ENCODE assay signal across 24 cellular contexts in the genomic region with DNA sequence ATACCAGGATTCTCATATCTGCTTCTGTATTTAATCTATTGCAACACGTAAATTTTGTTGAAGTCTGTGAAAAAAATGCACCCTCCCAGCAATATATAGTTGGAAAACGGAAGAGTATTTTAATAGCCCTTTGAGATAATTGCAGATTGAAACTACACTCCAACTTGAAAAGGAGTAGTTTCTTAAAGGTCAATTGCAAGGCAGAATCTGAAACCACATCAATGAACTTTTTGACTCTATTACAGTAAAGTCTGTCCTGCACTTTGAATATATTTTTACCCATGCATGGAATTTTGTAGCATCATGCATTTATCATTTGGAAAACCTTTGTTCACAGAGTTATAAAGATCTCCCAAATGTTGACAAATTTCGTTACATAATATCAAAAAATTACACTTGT.
DNase-seq lines count a peak whose midpoint lies in the region; FAIRE-seq and TF ChIP-seq lines count a peak whose summit lies in the region.
"Had no signal": no experiment of that assay in that cellular context is flagged by ENCODE, and none has a peak within 500 bp of the region (broad histone marks: within the 10 kb centered on the region; RNA-seq: fewer than 3 reads in every experiment).

No MANE protein-coding gene starts in this region.

- H2BK12ac ChIP-seq in trophoblast cell (ENCODE audit: low read length) = no peak overlapping the region

- H3K18ac ChIP-seq in trophoblast cell (ENCODE audit: low read length) = no peak overlapping the region

- peaks cover 3% of the 10 kb centered on the region for H3K27me3 Mint-ChIP-seq in astrocyte (ENCODE audit: low read depth, unreplicated experiment)
- H3K27me3 Mint-ChIP-seq: CD4-positive, alpha-beta T cell had no signal

- no peaks in the 10 kb centered on the region for H3K36me3 ChIP-seq in astrocyte (ENCODE audit: insufficient read depth, low read length)
- no peaks in the 10 kb centered on the region for H3K36me3 ChIP-seq in small intestine (ENCODE audit: control insufficient read depth in 2 of 2, insufficient read depth in 2 of 2, low read length in 2 of 2)
- H3K36me3 ChIP-seq in trophoblast cell (ENCODE audit: control insufficient read depth in 1 of 2, insufficient read depth in 2 of 2, low read length in 2 of 2) = no peaks in the 10 kb centered on the region
- H3K36me3 ChIP-seq: BE2C; BLaER1 treated with 17β-estradiol and CSF1 and Interleukin-3, amounts not matched to agents 10 nM and 100 nM had no signal

- no peak for TF ChIP-seq CTCF in astrocyte (IDR thresholded peaks at IDR 0.05; ENCODE audit: insufficient read depth, low read depth, low read length)

- H3K27me3 ChIP-seq in astrocyte (ENCODE audit: insufficient read depth, low read length) (no peaks in the 10 kb centered on the region), small intestine (ENCODE audit: control insufficient read depth in 2 of 2, insufficient read depth in 2 of 2, low read length in 2 of 2) (no peaks in the 10 kb centered on the region), trophoblast cell (ENCODE audit: insufficient read depth, low read length) (no peaks in the 10 kb centered on the region)
- H3K27me3 ChIP-seq: BE2C; BLaER1 treated with 17β-estradiol and CSF1 and Interleukin-3, amounts not matched to agents 10 nM and 100 nM had no signal

- no peak overlapping the region for H3K4me3 Mint-ChIP-seq in astrocyte (ENCODE audit: unreplicated experiment)
- H3K4me3 Mint-ChIP-seq: CD14-positive monocyte; CD4-positive, alpha-beta T cell had no signal

- no peaks in the 10 kb centered on the region for H4K20me1 ChIP-seq in astrocyte (ENCODE audit: insufficient read depth, low read length)
- H4K20me1 ChIP-seq: BLaER1 treated with 17β-estradiol and CSF1 and Interleukin-3, amounts not matched to agents 10 nM and 100 nM had no signal

- H3K4me3 ChIP-seq in astrocyte (ENCODE audit: insufficient read depth, low read depth, low read length) (no peak overlapping the region), small intestine (ENCODE audit: low read depth in 1 of 2, low read length in 2 of 2) (no peak overlapping the region), trophoblast cell (ENCODE audit: low read depth, low read length) (no peak overlapping the region)
- H3K4me3 ChIP-seq: A549; BLaER1 treated with 17β-estradiol and CSF1 and Interleukin-3, amounts not matched to agents 10 nM and 100 nM; GM23248 had no signal

- no peaks in the 10 kb centered on the region for H3K4me1 ChIP-seq in astrocyte (ENCODE audit: insufficient read depth, low read length)
- no peaks in the 10 kb centered on the region for H3K4me1 ChIP-seq in small intestine (ENCODE audit: control insufficient read depth in 2 of 2, insufficient read depth in 1 of 2, low read depth in 1 of 2, low read length in 1 of 2)
- no peaks in the 10 kb centered on the region for H3K4me1 ChIP-seq in trophoblast cell (ENCODE audit: control insufficient read depth in 1 of 2, insufficient read depth in 2 of 2, low read length in 2 of 2)
- H3K4me1 ChIP-seq: A549; BLaER1 treated with 17β-estradiol and CSF1 and Interleukin-3, amounts not matched to agents 10 nM and 100 nM had no signal

- no peaks in the 10 kb centered on the region for H3K79me1 ChIP-seq in trophoblast cell (ENCODE audit: low read length)

- no peak overlapping the region for H4K8ac ChIP-seq in trophoblast cell (ENCODE audit: low read depth, low read length)

- FAIRE-seq in astrocyte (lab: Jason Lieb, UNC) (peak; percentile 32), small intestine (lab: Jason Lieb, UNC) (no peak)
- FAIRE-seq: A549, D721Med, GM12892, H1 had no signal

- no peak overlapping the region for H3K4ac ChIP-seq in trophoblast cell (ENCODE audit: low read depth, low read length)

- H2BK120ac ChIP-seq in trophoblast cell (ENCODE audit: insufficient read depth, low read length, poor library complexity) = no peak overlapping the region

- H3K9ac ChIP-seq in astrocyte (ENCODE audit: low read length) = no peak overlapping the region
- H3K9ac ChIP-seq in trophoblast cell (ENCODE audit: low read length) = no peak overlapping the region
- H3K9ac ChIP-seq: BLaER1 treated with 17β-estradiol and CSF1 and Interleukin-3, amounts not matched to agents 10 nM and 100 nM; GM23248 had no signal

- 50 to 81% (median 68%) methylated on average over 3 of the region's 3 CpGs for WGBS in small intestine, 3 donors
- WGBS in trophoblast cell (ENCODE audit: extremely low coverage, insufficient coverage, insufficient read length) = no CpG with 5 or more reads among the region's 3 CpGs

- no peak overlapping the region for H2AFZ ChIP-seq in astrocyte (ENCODE audit: low read depth, low read length)
- H2AFZ ChIP-seq in trophoblast cell (ENCODE audit: insufficient read depth, low read length, poor library complexity) = no peak overlapping the region
- H2AFZ ChIP-seq: GM23248 had no signal

- H4K91ac ChIP-seq in trophoblast cell (ENCODE audit: low read depth, low read length) = no peak overlapping the region

- H3K4me1 Mint-ChIP-seq in astrocyte (ENCODE audit: low read depth, unreplicated experiment) = peaks cover 1% of the 10 kb centered on the region
- H3K4me1 Mint-ChIP-seq: CD14-positive monocyte had no signal

- H2AK5ac ChIP-seq in trophoblast cell (ENCODE audit: low read length) = no peak overlapping the region

- no peak overlapping the region for H4K12ac ChIP-seq in trophoblast cell (ENCODE audit: low read depth, low read length)

- no peak overlapping the region for H3K14ac ChIP-seq in trophoblast cell (ENCODE audit: low read length)

- H3K79me2 ChIP-seq in astrocyte (ENCODE audit: insufficient read depth, low read length) (no peaks in the 10 kb centered on the region), trophoblast cell (ENCODE audit: control insufficient read depth, insufficient read depth, low read length, poor library complexity) (no peaks in the 10 kb centered on the region)

- H3K27ac ChIP-seq in astrocyte (ENCODE audit: low read depth, low read length) = no peak overlapping the region
- no peak overlapping the region for H3K27ac ChIP-seq in small intestine (ENCODE audit: low read depth in 1 of 2, low read length in 1 of 2)
- H3K27ac ChIP-seq in trophoblast cell (ENCODE audit: low read depth, low read length) = no peak overlapping the region
- H3K27ac ChIP-seq: A549; BLaER1 treated with 17β-estradiol and CSF1 and Interleukin-3, amounts not matched to agents 10 nM and 100 nM; GM23248 had no signal

- H3K27ac Mint-ChIP-seq in astrocyte (ENCODE audit: unreplicated experiment) = no peak overlapping the region
- H3K27ac Mint-ChIP-seq: CD14-positive monocyte; CD4-positive, alpha-beta T cell had no signal

- H3K9me3 ChIP-seq in astrocyte (ENCODE audit: insufficient read depth, low read depth, low read length) = no peaks in the 10 kb centered on the region
- no peaks in the 10 kb centered on the region for H3K9me3 ChIP-seq in small intestine (ENCODE audit: control insufficient read depth, low read depth)
- H3K9me3 ChIP-seq in trophoblast cell (ENCODE audit: insufficient read depth, low read depth, low read length) = no peaks in the 10 kb centered on the region
- H3K9me3 ChIP-seq: A549; BE2C; BLaER1 treated with 17β-estradiol and CSF1 and Interleukin-3, amounts not matched to agents 10 nM and 100 nM had no signal

- H3K4me2 ChIP-seq in astrocyte (ENCODE audit: low read length) = no peak overlapping the region
- H3K4me2 ChIP-seq in trophoblast cell (ENCODE audit: low read length) = no peak overlapping the region
- H3K4me2 ChIP-seq: A549; BLaER1 treated with 17β-estradiol and CSF1 and Interleukin-3, amounts not matched to agents 10 nM and 100 nM had no signal

- no peak overlapping the region for H2BK5ac ChIP-seq in trophoblast cell (ENCODE audit: low read depth, low read length, poor library complexity)

- peak; percentile 15 for DNase-seq in MV-4-11 (lab: John Stamatoyannopoulos, UW)
- DNase-seq in NOMO-1 treated with DMSO at 0.1 percent for 48 hours (lab: John Stamatoyannopoulos, UW; ENCODE audit: unreplicated experiment) = peak; percentile 80
- DNase-seq in astrocyte (ENCODE audit: low read depth) = no peak
- DNase-seq in small intestine = no peak
- no peak for DNase-seq in DMS79 treated with DMSO at 0.1 percent for 48 hours (lab: John Stamatoyannopoulos, UW)
- no peak for DNase-seq in mesenteric fat pad (ENCODE audit: low spot score)
- no peak for DNase-seq in trophoblast cell
- DNase-seq: 8988T; ACHN; AML-193; BE2C; CD4-positive, alpha-beta T cell; DMS 273 treated with DMSO at 0.1 percent for 48 hours; DMS79; GF-D8; GM23248; H7; HCEC 1CT had no signal

- no peak overlapping the region for H3K23ac ChIP-seq in trophoblast cell (ENCODE audit: low read length)

- peaks cover 1% of the 10 kb centered on the region for H3K9me3 Mint-ChIP-seq in astrocyte (ENCODE audit: unreplicated experiment)
- H3K9me3 Mint-ChIP-seq: CD4-positive, alpha-beta T cell had no signal

- H3K36me3 Mint-ChIP-seq in astrocyte (ENCODE audit: low read depth, unreplicated experiment) = no peaks in the 10 kb centered on the region
- H3K36me3 Mint-ChIP-seq: CD14-positive monocyte had no signal

Comparison
In these comparisons a context has a peak if more than half of its experiments do, and no peak if none do; other contexts are left out.
1. DNase-seq: peak in MV-4-11 (single experiment) and NOMO-1 treated with DMSO at 0.1 percent for 48 hours (single experiment); none in astrocyte (single experiment), small intestine (single experiment), DMS79 treated with DMSO at 0.1 percent for 48 hours (single experiment), mesenteric fat pad (single experiment) and trophoblast cell (0 of 2).